ENCODE assay signal across 19 cellular contexts in the genomic region with DNA sequence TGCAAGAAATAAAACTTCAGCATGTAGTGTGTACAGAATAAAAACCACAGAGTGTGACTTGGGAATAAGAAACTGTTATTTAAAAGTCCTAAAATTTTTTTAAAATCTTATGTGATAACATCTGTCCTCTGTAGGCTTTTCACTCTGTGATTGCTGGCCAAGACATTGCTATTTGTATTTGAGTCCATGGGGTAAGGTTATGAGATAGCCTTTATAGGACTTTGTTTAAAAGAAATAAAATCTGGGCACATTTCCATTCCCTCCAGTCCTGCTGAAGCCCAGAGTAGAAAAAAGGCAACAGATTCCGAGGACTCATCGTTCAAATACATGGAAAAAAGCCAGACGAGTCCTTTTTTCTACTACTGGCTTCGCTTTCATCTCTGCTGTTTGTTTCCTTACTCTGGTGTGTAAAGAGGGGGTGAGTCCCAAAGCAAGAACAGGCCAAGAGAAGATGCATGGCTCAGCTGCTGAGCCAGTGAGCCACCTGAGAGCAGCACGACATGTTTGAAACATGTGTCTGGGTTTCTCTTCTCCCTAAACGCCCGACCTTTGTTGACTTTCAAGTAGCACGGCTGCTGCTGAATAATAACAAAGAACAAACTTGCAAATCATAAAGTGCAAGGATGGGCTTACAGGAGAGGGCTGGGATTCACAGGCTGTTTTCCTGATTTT.
A peak's percentile ranks its signal among the peaks of the same experiment; 100 is the strongest.
DNase-seq lines count a peak whose midpoint lies in the region; ATAC-seq and TF ChIP-seq lines count a peak whose summit lies in the region.
"Had no signal": no experiment of that assay in that cellular context is flagged by ENCODE, and none has a peak within 500 bp of the region (broad histone marks: within the 10 kb centered on the region; RNA-seq: fewer than 3 reads in every experiment).

No MANE protein-coding gene starts in this region.

- peaks cover 5% of the 10 kb centered on the region for H3K4me1 Mint-ChIP-seq in endodermal cell
- H3K4me1 Mint-ChIP-seq: activated CD4-positive, alpha-beta T cell treated with anti-CD3 and anti-CD28 coated beads for 36 hours; stimulated activated naive B cell treated with anti-CD40 and anti-IgM and Interleukin-4, amounts not matched to agents 10 μg/mL and 1 μg/mL and 100 μg/mL, for 72 hours had no signal

- no peak overlapping the region for H3K4me3 Mint-ChIP-seq in endodermal cell
- H3K4me3 Mint-ChIP-seq: activated CD4-positive, alpha-beta T cell treated with anti-CD3 and anti-CD28 coated beads for 36 hours; activated T-cell treated with anti-CD3 and anti-CD28 coated beads, Interleukin-2, amount 50 U/mL, for 72 hours; stimulated activated naive B cell treated with anti-CD40 and anti-IgM and Interleukin-4, amounts not matched to agents 10 μg/mL and 1 μg/mL and 100 μg/mL, for 72 hours had no signal

- no peak overlapping the region for H2BK15ac ChIP-seq in mesendoderm (replicated peaks; ENCODE audit: low read depth)

- H4K20me1 ChIP-seq in smooth muscle cell (ENCODE audit: low read depth), result no peaks in the 10 kb centered on the region

- H3K79me2 ChIP-seq in mesendoderm (ENCODE audit: control insufficient read depth, insufficient read depth, low read length), result no peaks in the 10 kb centered on the region
- H3K79me2 ChIP-seq in smooth muscle cell (ENCODE audit: low read depth), result no peaks in the 10 kb centered on the region

- H3K27ac Mint-ChIP-seq in endodermal cell, result no peak overlapping the region
- H3K27ac Mint-ChIP-seq: activated CD4-positive, alpha-beta T cell treated with anti-CD3 and anti-CD28 coated beads for 36 hours; activated T-cell treated with anti-CD3 and anti-CD28 coated beads, Interleukin-2, amount 50 U/mL, for 72 hours; stimulated activated naive B cell treated with anti-CD40 and anti-IgM and Interleukin-4, amounts not matched to agents 10 μg/mL and 1 μg/mL and 100 μg/mL, for 72 hours had no signal

- H3K56ac ChIP-seq in mesendoderm (ENCODE audit: low read length), result no peak overlapping the region

- H3K79me1 ChIP-seq in mesendoderm (ENCODE audit: low read length), result no peaks in the 10 kb centered on the region

- H3K36me3 ChIP-seq in MG63, result no peaks in the 10 kb centered on the region
- no peaks in the 10 kb centered on the region for H3K36me3 ChIP-seq in endodermal cell (ENCODE audit: control insufficient read depth, insufficient read depth, low read length)
- no peaks in the 10 kb centered on the region for H3K36me3 ChIP-seq in mesendoderm (ENCODE audit: control insufficient read depth, insufficient read depth, low read length)
- H3K36me3 ChIP-seq in smooth muscle cell (ENCODE audit: low read depth), result no peaks in the 10 kb centered on the region
- H3K36me3 ChIP-seq: ascending aorta, neutrophil had no signal

- H3K4me1 ChIP-seq in endodermal cell (ENCODE audit: control insufficient read depth, insufficient read depth, low read length) (no peaks in the 10 kb centered on the region), mesendoderm (ENCODE audit: control insufficient read depth, low read depth, low read length) (no peaks in the 10 kb centered on the region), smooth muscle cell (ENCODE audit: low read depth) (peaks cover 11% of the 10 kb centered on the region)
- H3K4me1 ChIP-seq: ascending aorta had no signal

- no peaks in the 10 kb centered on the region for H3K36me3 Mint-ChIP-seq in endodermal cell (ENCODE audit: low read depth)
- H3K36me3 Mint-ChIP-seq: stimulated activated naive B cell treated with anti-CD40 and anti-IgM and Interleukin-4, amounts not matched to agents 10 μg/mL and 1 μg/mL and 100 μg/mL, for 72 hours had no signal

- H3K18ac ChIP-seq in mesendoderm (ENCODE audit: low read length), result no peak overlapping the region

- H3K27me3 Mint-ChIP-seq in endodermal cell (ENCODE audit: insufficient read depth), result peaks cover 1% of the 10 kb centered on the region

- H4K5ac ChIP-seq in mesendoderm (ENCODE audit: low read length), result no peak overlapping the region

- H3K27me3 ChIP-seq in MG63, result peaks cover 3% of the 10 kb centered on the region; the same call in 1 of the 2 replicates
- no peaks in the 10 kb centered on the region for H3K27me3 ChIP-seq in endodermal cell (ENCODE audit: control insufficient read depth, insufficient read depth, low read length, poor library complexity, severe bottlenecking)
- no peaks in the 10 kb centered on the region for H3K27me3 ChIP-seq in mesendoderm (ENCODE audit: insufficient read depth, low read length, poor library complexity)
- peaks cover 36% of the 10 kb centered on the region for H3K27me3 ChIP-seq in smooth muscle cell (ENCODE audit: low read depth)
- H3K27me3 ChIP-seq: ascending aorta had no signal

- H3K27ac ChIP-seq in endodermal cell (ENCODE audit: low read depth, low read length) (no peak overlapping the region), mesendoderm (ENCODE audit: low read depth, low read length) (no peak overlapping the region), smooth muscle cell (ENCODE audit: low read depth) (no peak overlapping the region)
- H3K27ac ChIP-seq: ascending aorta, KMS-11, neutrophil had no signal

- TF ChIP-seq CTCF in endodermal cell (conservative IDR thresholded peaks at IDR 0.05) (no peak), smooth muscle cell (IDR thresholded peaks at IDR 0.05; ENCODE audit: borderline replicate concordance, insufficient read depth, poor library complexity, severe bottlenecking) (no peak)

- no peak overlapping the region for H4K8ac ChIP-seq in mesendoderm (ENCODE audit: low read depth, low read length)

- peak overlapping the region; percentile 6 for H3K4me3 ChIP-seq in MG63
- H3K4me3 ChIP-seq in endodermal cell (ENCODE audit: low read length), result no peak overlapping the region
- no peak overlapping the region for H3K4me3 ChIP-seq in mesendoderm (ENCODE audit: low read length)
- peak overlapping the region; percentile 12 for H3K4me3 ChIP-seq in smooth muscle cell
- H3K4me3 ChIP-seq: ascending aorta, mucosa of descending colon had no signal

- WGBS in endodermal cell (ENCODE audit: insufficient coverage in 1 of 2, insufficient read length in 1 of 2), 2 experiments, result 54 to 56% methylated on average over 6 to 8 of the region's 8 CpGs
- no CpG with 5 or more reads among the region's 8 CpGs for whole genome bisulfite sequencing in mesendoderm (ENCODE audit: extremely low coverage, insufficient coverage, low lambda C conversion rate)
- WGBS in smooth muscle cell (ENCODE audit: low lambda C conversion rate), result 41% methylated on average over 8 of the region's 8 CpGs

- H2AFZ ChIP-seq in smooth muscle cell (ENCODE audit: low read depth), result peak overlapping the region; percentile 40

- no peak overlapping the region for H2AK5ac ChIP-seq in mesendoderm (ENCODE audit: low read length)

- no peak for DNase-seq in MG63
- DNase-seq in endodermal cell, result peak; percentile 54
- peak; percentile 2 for DNase-seq in mesendoderm
- no peak for DNase-seq in smooth muscle cell (lab: John Stamatoyannopoulos, UW; ENCODE audit: unreplicated experiment)
- DNase-seq in NCI-H2196 (lab: John Stamatoyannopoulos, UW; ENCODE audit: unreplicated experiment), result no peak
- DNase-seq in NCI-H345 (lab: John Stamatoyannopoulos, UW), result no peak
- DNase-seq: activated CD4-positive, alpha-beta T cell treated with anti-CD3 and anti-CD28 coated beads for 36 hours; activated naive CD4-positive, alpha-beta T cell treated with anti-CD3 and anti-CD28 coated beads, Interleukin-2, amount 50 U/mL, for 16 hours; activated T-cell treated with anti-CD3 and anti-CD28 coated beads, Interleukin-2, amount 50 U/mL, for 72 hours; mucosa of descending colon; NCI-H1092; NCI-H2081; NCI-H510A treated with DMSO at 0.1 percent for 48 hours; stimulated activated naive B cell treated with anti-CD40 and anti-IgM and Interleukin-4, amounts not matched to agents 10 μg/mL and 1 μg/mL and 100 μg/mL, for 72 hours had no signal

- H3K4me2 ChIP-seq in mesendoderm (ENCODE audit: low read length), result no peak overlapping the region
- peak overlapping the region; percentile 39 for H3K4me2 ChIP-seq in smooth muscle cell
- H3K4me2 ChIP-seq: KMS-11 had no signal

- no peak overlapping the region for H3K9ac ChIP-seq in endodermal cell (ENCODE audit: extremely low read depth, low read length, poor library complexity, severe bottlenecking)
- no peak overlapping the region for H3K9ac ChIP-seq in mesendoderm (ENCODE audit: low read length)
- no peak overlapping the region for H3K9ac ChIP-seq in smooth muscle cell (ENCODE audit: low read depth)
- H3K9ac ChIP-seq: KMS-11 had no signal

- H2BK120ac ChIP-seq in mesendoderm (ENCODE audit: low read depth, low read length), result no peak overlapping the region

- H3K9me3 Mint-ChIP-seq in endodermal cell, result no peaks in the 10 kb centered on the region
- H3K9me3 Mint-ChIP-seq: activated T-cell treated with anti-CD3 and anti-CD28 coated beads, Interleukin-2, amount 50 U/mL, for 72 hours; stimulated activated naive B cell treated with anti-CD40 and anti-IgM and Interleukin-4, amounts not matched to agents 10 μg/mL and 1 μg/mL and 100 μg/mL, for 72 hours had no signal

- ATAC-seq in GM19452 (IDR thresholded peaks at IDR 0.05; ENCODE audit: unreplicated experiment), result no peak
- ATAC-seq: activated CD4-positive, alpha-beta T cell treated with anti-CD3 and anti-CD28 coated beads for 36 hours; activated T-cell treated with anti-CD3 and anti-CD28 coated beads, Interleukin-2, amount 50 U/mL, for 72 hours; left lobe of liver; mucosa of descending colon; stimulated activated naive B cell treated with anti-CD40 and anti-IgM and Interleukin-4, amounts not matched to agents 10 μg/mL and 1 μg/mL and 100 μg/mL, for 72 hours had no signal

- no peak overlapping the region for H3K23ac ChIP-seq in mesendoderm (ENCODE audit: low read length)

- no peaks in the 10 kb centered on the region for H3K9me3 ChIP-seq in MG63
- no peaks in the 10 kb centered on the region for H3K9me3 ChIP-seq in endodermal cell (ENCODE audit: control insufficient read depth, low read length)
- H3K9me3 ChIP-seq in smooth muscle cell (replicated peaks; ENCODE audit: low read depth), result no peaks in the 10 kb centered on the region
- H3K9me3 ChIP-seq: ascending aorta, mucosa of descending colon, neutrophil had no signal

- H2BK5ac ChIP-seq in mesendoderm (ENCODE audit: low read length), result no peak overlapping the region

- H3K4ac ChIP-seq in mesendoderm (ENCODE audit: low read depth, low read length), result no peak overlapping the region

- peaks cover 4% of the 10 kb centered on the region for H3F3A ChIP-seq in smooth muscle cell (ENCODE audit: low read depth)

Comparison
In these comparisons a context has a peak if more than half of its experiments do, and no peak if none do; other contexts are left out.
1. DNase-seq: peak in endodermal cell (single experiment) and mesendoderm (single experiment); none in MG63 (single experiment), smooth muscle cell (single experiment), NCI-H2196 (single experiment) and NCI-H345 (single experiment).
2. H3K4me3 ChIP-seq: peak in MG63 (single experiment) and smooth muscle cell (single experiment); none in endodermal cell (single experiment) and mesendoderm (single experiment).